Comparison of ENCODE assay signal across 39 cellular contexts in genomic region chr6:100388868-100389519, GRCh38.
"Had no signal": no experiment of that assay in that cellular context is flagged by ENCODE, and none has a peak within 500 bp of the region (broad histone marks: within the 10 kb centered on the region; RNA-seq: fewer than 3 reads in every experiment).

No MANE protein-coding gene starts in this region.

- ATAC-seq: activated CD4-positive, alpha-beta T cell treated with anti-CD3 and anti-CD28 coated beads for 36 hours; activated CD4-positive, CD25-positive, alpha-beta regulatory T cell treated with anti-CD3 and anti-CD28 coated beads, Interleukin-2, amount 50 U/mL, for 24 hours; activated CD8-positive, alpha-beta memory T cell treated with anti-CD3 and anti-CD28 coated beads, Interleukin-2, amount 10 ng/mL, durations not matched to agents 7 days and 5 days; activated CD8-positive, alpha-beta T cell treated with anti-CD3 and anti-CD28 coated beads, Interleukin-2, amount 10 ng/mL, durations not matched to agents 7 days and 5 days; activated naive CD4-positive, alpha-beta T cell treated with anti-CD3 and anti-CD28 coated beads, Interleukin-2, amount 50 U/mL, for 72 hours; activated T-cell treated with anti-CD3 and anti-CD28 coated beads, Interleukin-2, amount 50 U/mL, for 72 hours; activated T-helper 17 cell treated with anti-CD3 and anti-CD28 coated beads, Interleukin-2, amount 50 U/mL, for 72 hours; WTC11 had no signal

- H3K36me3 ChIP-seq: adrenal gland, cardiac muscle cell, WERI-Rb-1 had no signal

- H3K4me3 Mint-ChIP-seq: activated CD4-positive, alpha-beta memory T cell treated with anti-CD3 and anti-CD28 coated beads, Interleukin-2, amount 10 ng/mL, durations not matched to agents 7 days and 5 days; activated CD4-positive, alpha-beta T cell treated with anti-CD3 and anti-CD28 coated beads for 36 hours; activated CD4-positive, alpha-beta T cell treated with anti-CD3 and anti-CD28 coated beads, Interleukin-2, amount 10 ng/mL, durations not matched to agents 7 days and 5 days; activated CD8-positive, alpha-beta memory T cell treated with anti-CD3 and anti-CD28 coated beads, Interleukin-2, amount 10 ng/mL, durations not matched to agents 7 days and 5 days; activated CD8-positive, alpha-beta T cell treated with anti-CD3 and anti-CD28 coated beads, Interleukin-2, amount 10 ng/mL, durations not matched to agents 7 days and 5 days; activated naive CD4-positive, alpha-beta T cell treated with anti-CD3 and anti-CD28 coated beads for 36 hours; activated naive CD8-positive, alpha-beta T cell treated with anti-CD3 and anti-CD28 coated beads for 36 hours; activated T-cell treated with anti-CD3 and anti-CD28 coated beads, Interleukin-2, amount 50 U/mL, for 24 hours; activated T-cell treated with anti-CD3 and anti-CD28 coated beads, Interleukin-2, amount 50 U/mL, for 72 hours; activated T-helper 1 cell treated with anti-CD3 and anti-CD28 coated beads, Interleukin-12 subunit alpha, Interleukin-12 subunit beta, Interleukin-2, Interleukin-4 antibody, amounts not matched to agents 30 ng/mL and 10 ng/mL and 1 ng/mL, durations not matched to agents 14 hours and 24 hours and 36 hours; activated T-helper 17 cell treated with anti-CD3 and anti-CD28 coated beads, Interleukin-2, amount 50 U/mL, for 72 hours; brain; central memory CD8-positive, alpha-beta T cell; T-helper 1 cell treated with Interleukin-12 subunit alpha and Interleukin-12 subunit beta and Interleukin-4 antibody, amounts not matched to agents 30 μg/mL and 1 μg/mL, for 36 hours; T-helper 2 cell treated with Interferon-gamma antibody and Interleukin-4, amounts not matched to agents 5 μg/mL and 100 μg/mL, for 36 hours; WTC11 had no signal

- H3K27ac Mint-ChIP-seq: activated CD4-positive, alpha-beta memory T cell treated with anti-CD3 and anti-CD28 coated beads, Interleukin-2, amount 10 ng/mL, durations not matched to agents 7 days and 5 days; activated CD4-positive, alpha-beta T cell treated with anti-CD3 and anti-CD28 coated beads for 36 hours; activated CD4-positive, alpha-beta T cell treated with anti-CD3 and anti-CD28 coated beads, Interleukin-2, amount 10 ng/mL, durations not matched to agents 7 days and 5 days; activated CD8-positive, alpha-beta memory T cell treated with anti-CD3 and anti-CD28 coated beads, Interleukin-2, amount 10 ng/mL, durations not matched to agents 7 days and 5 days; activated CD8-positive, alpha-beta T cell treated with anti-CD3 and anti-CD28 coated beads, Interleukin-2, amount 10 ng/mL, durations not matched to agents 7 days and 5 days; activated naive CD4-positive, alpha-beta T cell treated with anti-CD3 and anti-CD28 coated beads for 36 hours; activated naive CD4-positive, alpha-beta T cell treated with anti-CD3 and anti-CD28 coated beads, Interleukin-2, amount 50 U/mL, for 72 hours; activated naive CD8-positive, alpha-beta T cell treated with anti-CD3 and anti-CD28 coated beads for 36 hours; activated T-cell treated with anti-CD3 and anti-CD28 coated beads, Interleukin-2, amount 50 U/mL, for 24 hours; activated T-cell treated with anti-CD3 and anti-CD28 coated beads, Interleukin-2, amount 50 U/mL, for 72 hours; activated T-helper 1 cell treated with anti-CD3 and anti-CD28 coated beads, Interleukin-12 subunit alpha, Interleukin-12 subunit beta, Interleukin-2, Interleukin-4 antibody, amounts not matched to agents 30 ng/mL and 10 ng/mL and 1 ng/mL, durations not matched to agents 14 hours and 24 hours and 36 hours; activated T-helper 17 cell treated with anti-CD3 and anti-CD28 coated beads, Interleukin-2, amount 50 U/mL, for 72 hours; brain; T-helper 1 cell treated with Interleukin-12 subunit alpha and Interleukin-12 subunit beta and Interleukin-4 antibody, amounts not matched to agents 30 μg/mL and 1 μg/mL, for 36 hours; T-helper 2 cell treated with Interferon-gamma antibody and Interleukin-4, amounts not matched to agents 5 μg/mL and 100 μg/mL, for 36 hours; WTC11 had no signal

- H3K4me1 ChIP-seq: adrenal gland had no signal

- DNase-seq: activated CD4-positive, alpha-beta memory T cell treated with anti-CD3 and anti-CD28 coated beads, Interleukin-2, amount 10 ng/mL, durations not matched to agents 7 days and 5 days; activated CD4-positive, alpha-beta T cell treated with anti-CD3 and anti-CD28 coated beads for 1 hour; activated CD4-positive, alpha-beta T cell treated with anti-CD3 and anti-CD28 coated beads for 36 hours; activated CD4-positive, alpha-beta T cell treated with anti-CD3 and anti-CD28 coated beads for 48 hours; activated CD4-positive, alpha-beta T cell treated with anti-CD3 and anti-CD28 coated beads, Interleukin-2, amount 10 ng/mL, durations not matched to agents 7 days and 5 days; activated CD4-positive, alpha-beta T cell treated with anti-CD3 and anti-CD28 coated beads, Interleukin-2, amount 50 U/mL, for 48 hours; activated CD4-positive, CD25-positive, alpha-beta regulatory T cell; activated CD8-positive, alpha-beta memory T cell treated with anti-CD3 and anti-CD28 coated beads for 24 hours; activated CD8-positive, alpha-beta memory T cell treated with anti-CD3 and anti-CD28 coated beads, Interleukin-2, amount 10 ng/mL, durations not matched to agents 7 days and 5 days; activated CD8-positive, alpha-beta memory T cell treated with anti-CD3 and anti-CD28 coated beads, Interleukin-2, amount 50 U/mL, for 48 hours; activated CD8-positive, alpha-beta T cell treated with anti-CD3 and anti-CD28 coated beads, Interleukin-2, amount 10 ng/mL, durations not matched to agents 7 days and 5 days; activated effector memory CD4-positive, alpha-beta T cell treated with anti-CD3 and anti-CD28 coated beads, Interleukin-2, amount 50 U/mL, for 16 hours; activated gamma-delta T cell treated with Interleukin-2 at 50 U/mL for 16 hours; activated naive CD4-positive, alpha-beta T cell; activated naive CD4-positive, alpha-beta T cell treated with anti-CD3 and anti-CD28 coated beads for 36 hours; activated naive CD4-positive, alpha-beta T cell treated with anti-CD3 and anti-CD28 coated beads, Interleukin-2, amount 50 U/mL, for 16 hours; activated naive CD8-positive, alpha-beta T cell treated with anti-CD3 and anti-CD28 coated beads for 36 hours; activated T-cell treated with anti-CD3 and anti-CD28 coated beads, Interleukin-2, amount 50 U/mL, for 24 hours; activated T-cell treated with anti-CD3 and anti-CD28 coated beads, Interleukin-2, amount 50 U/mL, for 72 hours; adrenal gland; amniotic stem cell; aorta; caudate nucleus; cerebellar nuclear complex; T-helper 1 cell; T-helper 2 cell; T-helper 9 cell; WERI-Rb-1 had no signal

- H3K27me3 ChIP-seq: adrenal gland had no signal

- H3K36me3 Mint-ChIP-seq: activated CD8-positive, alpha-beta memory T cell treated with anti-CD3 and anti-CD28 coated beads, Interleukin-2, amount 10 ng/mL, durations not matched to agents 7 days and 5 days; activated naive CD4-positive, alpha-beta T cell treated with anti-CD3 and anti-CD28 coated beads, Interleukin-2, amount 50 U/mL, for 72 hours; activated naive CD8-positive, alpha-beta T cell treated with anti-CD3 and anti-CD28 coated beads for 36 hours; WTC11 had no signal

- H3K9me3 Mint-ChIP-seq: activated CD4-positive, alpha-beta memory T cell treated with anti-CD3 and anti-CD28 coated beads, Interleukin-2, amount 10 ng/mL, durations not matched to agents 7 days and 5 days; activated CD4-positive, alpha-beta T cell treated with anti-CD3 and anti-CD28 coated beads, Interleukin-2, amount 10 ng/mL, durations not matched to agents 7 days and 5 days; activated naive CD4-positive, alpha-beta T cell treated with anti-CD3 and anti-CD28 coated beads for 36 hours; activated naive CD8-positive, alpha-beta T cell treated with anti-CD3 and anti-CD28 coated beads for 36 hours; activated T-cell treated with anti-CD3 and anti-CD28 coated beads, Interleukin-2, amount 50 U/mL, for 24 hours; activated T-cell treated with anti-CD3 and anti-CD28 coated beads, Interleukin-2, amount 50 U/mL, for 72 hours; activated T-helper 1 cell treated with anti-CD3 and anti-CD28 coated beads, Interleukin-12 subunit alpha, Interleukin-12 subunit beta, Interleukin-2, Interleukin-4 antibody, amounts not matched to agents 30 ng/mL and 10 ng/mL and 1 ng/mL, durations not matched to agents 14 hours and 24 hours and 36 hours; activated T-helper 17 cell treated with anti-CD3 and anti-CD28 coated beads, Interleukin-2, amount 50 U/mL, for 72 hours; brain; central memory CD8-positive, alpha-beta T cell; T-helper 1 cell treated with Interleukin-12 subunit alpha and Interleukin-12 subunit beta and Interleukin-4 antibody, amounts not matched to agents 30 μg/mL and 1 μg/mL, for 36 hours; T-helper 2 cell treated with Interferon-gamma antibody and Interleukin-4, amounts not matched to agents 5 μg/mL and 100 μg/mL, for 36 hours; WTC11 had no signal

- H3K9me3 ChIP-seq: adrenal gland had no signal

- H3K4me3 ChIP-seq: adrenal gland, cardiac muscle cell had no signal

- H3K27me3 Mint-ChIP-seq: activated naive CD8-positive, alpha-beta T cell treated with anti-CD3 and anti-CD28 coated beads for 36 hours; activated T-cell treated with anti-CD3 and anti-CD28 coated beads, Interleukin-2, amount 50 U/mL, for 24 hours; central memory CD8-positive, alpha-beta T cell had no signal

- FAIRE-seq: bronchial epithelial cell had no signal

- H3K27ac ChIP-seq: adrenal gland, cardiac muscle cell, WERI-Rb-1 had no signal

- H3K4me1 Mint-ChIP-seq: activated CD4-positive, alpha-beta memory T cell treated with anti-CD3 and anti-CD28 coated beads, Interleukin-2, amount 10 ng/mL, durations not matched to agents 7 days and 5 days; activated CD4-positive, alpha-beta T cell treated with anti-CD3 and anti-CD28 coated beads for 36 hours; activated CD4-positive, alpha-beta T cell treated with anti-CD3 and anti-CD28 coated beads, Interleukin-2, amount 10 ng/mL, durations not matched to agents 7 days and 5 days; activated CD8-positive, alpha-beta memory T cell treated with anti-CD3 and anti-CD28 coated beads, Interleukin-2, amount 10 ng/mL, durations not matched to agents 7 days and 5 days; activated naive CD8-positive, alpha-beta T cell treated with anti-CD3 and anti-CD28 coated beads for 36 hours; activated T-helper 17 cell treated with anti-CD3 and anti-CD28 coated beads, Interleukin-2, amount 50 U/mL, for 72 hours; brain; central memory CD8-positive, alpha-beta T cell; WTC11 had no signal
